In the genomic region with DNA sequence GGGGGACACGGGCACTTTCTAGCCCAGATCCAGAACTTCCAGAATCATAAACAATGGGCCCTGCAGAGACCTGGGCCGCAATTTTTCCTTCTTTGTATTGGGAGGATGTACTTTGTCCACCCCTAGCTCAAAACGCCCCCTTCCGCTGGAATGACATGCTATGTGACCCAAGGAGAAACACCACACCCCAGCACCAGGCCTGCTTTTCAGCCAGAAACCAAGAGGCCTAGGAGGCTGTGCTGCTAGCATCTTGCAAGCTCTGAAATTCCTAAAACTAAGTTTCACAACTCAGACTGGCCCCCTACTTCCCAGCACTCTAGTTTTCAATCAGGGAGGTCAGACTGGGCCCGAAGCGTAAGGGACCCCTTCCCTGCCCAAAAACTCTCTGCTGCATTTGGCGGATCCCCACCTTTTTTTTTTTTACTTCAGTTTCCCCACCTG, we compare ENCODE assay signal across 8 cellular contexts. TPM values are rescaled to one million over a fixed set of nuclear protein-coding genes. Genes with fewer than 3 reads are reported as not detected.
DNase-seq lines count a peak whose midpoint lies in the region; ATAC-seq, FAIRE-seq and TF ChIP-seq lines count a peak whose summit lies in the region.

No MANE protein-coding gene starts in this region.

- peak overlapping the region; percentile 94 for H3K4me2 ChIP-seq in SU-DHL-6 (ENCODE audit: low read depth, low read length, poor library complexity, severe bottlenecking)
- peak overlapping the region; percentile 69 to 74 for H3K4me2 ChIP-seq in H1 (ENCODE audit: insufficient read depth in 1 of 2, low read depth in 2 of 2, low read length in 2 of 2)

- peaks cover 9% of the 10 kb centered on the region; the same call in 1 of the 2 replicates for H3K36me3 ChIP-seq in HUES6 (ENCODE audit: control insufficient read depth, insufficient read depth, low read length)
- no peaks in the 10 kb centered on the region for H3K36me3 ChIP-seq in SU-DHL-6 (ENCODE audit: low read length)
- peaks cover 0 to 7% (median 0%) of the 10 kb centered on the region in 4 experiments; a peak in 2 of 8 replicates for H3K36me3 ChIP-seq in H1 (ENCODE audit: control insufficient read depth in 2 of 4, insufficient read depth in 4 of 4, low read length in 3 of 4)
- no peaks in the 10 kb centered on the region for H3K36me3 ChIP-seq in mucosa of descending colon (ENCODE audit: low read depth)
- no peaks in the 10 kb centered on the region for H3K36me3 ChIP-seq in urinary bladder (ENCODE audit: insufficient read depth)

- H3K4me3 ChIP-seq in HUES6 (ENCODE audit: low read depth, low read length) (peak overlapping the region; percentile 79), SU-DHL-6 (ENCODE audit: insufficient read depth, low read length, poor library complexity, severe bottlenecking) (peak overlapping the region; percentile 65), H1 (ENCODE audit: extremely low read depth in 1 of 4, insufficient read depth in 2 of 4, low read depth in 3 of 4, low read length in 4 of 4) (peak overlapping the region; percentile 70 to 82 (median 78)), mucosa of descending colon (peak overlapping the region; percentile 59), urinary bladder (ENCODE audit: low read depth, low read length) (peak overlapping the region; percentile 38)

- WGBS in H1 (ENCODE audit: extremely low coverage in 1 of 2, insufficient coverage in 1 of 2, insufficient read length in 1 of 2, insufficient replicate concordance in 2 of 2, low coverage in 1 of 2, low lambda C conversion rate in 2 of 2, missing lambda C conversion rate in 1 of 2), 2 experiments, result 19% methylated on average over 4 of the region's 7 CpGs; no CpG with 5 or more reads in 1 of the 2 experiments
- WGBS in urinary bladder, result 2% methylated on average over 7 of the region's 7 CpGs

- no peak for TF ChIP-seq POLR2A in H1 (IDR thresholded peaks at IDR 0.05; ENCODE audit: control extremely low read depth in 1 of 2, low read depth in 2 of 2, low read length in 2 of 2)

- H4K20me1 ChIP-seq in SU-DHL-6 (ENCODE audit: low read depth, low read length) (no peaks in the 10 kb centered on the region), H1 (replicated peaks in 1 of 2; ENCODE audit: control insufficient read depth in 1 of 2, insufficient read depth in 2 of 2, low read length in 2 of 2) (peaks cover 6 to 15% of the 10 kb centered on the region in 2 experiments)

- no peak overlapping the region for H3K56ac ChIP-seq in H1 (replicated peaks; ENCODE audit: insufficient read length, low read depth, low read length)

- H4K5ac ChIP-seq in H1 (ENCODE audit: insufficient read length, low read depth, low read length), result peak overlapping the region; percentile 82

- H3K23me2 ChIP-seq in H1 (ENCODE audit: low read depth, low read length), result no peaks in the 10 kb centered on the region

- peak; percentile 25 to 34; a peak in 2 of 4 replicates for TF ChIP-seq RAD21 in H1 (IDR thresholded peaks at IDR 0.05 in 1 of 2, conservative IDR thresholded peaks at IDR 0.05 in 1 of 2; ENCODE audit: low read depth in 2 of 2, low read length in 2 of 2)

- H3K9me3 ChIP-seq in HUES6 (ENCODE audit: control insufficient read depth, insufficient read depth, low read depth, low read length) (no peaks in the 10 kb centered on the region), SU-DHL-6 (ENCODE audit: insufficient read depth, low read length) (no peaks in the 10 kb centered on the region), H1 (ENCODE audit: insufficient read depth in 2 of 2, low read depth in 1 of 2, low read length in 1 of 2) (no peaks in the 10 kb centered on the region), mucosa of descending colon (no peaks in the 10 kb centered on the region)

- peaks cover 20% of the 10 kb centered on the region for H3K4me1 ChIP-seq in HUES6 (ENCODE audit: control insufficient read depth, insufficient read depth, low read length)
- peaks cover 6 to 9% (median 7%) of the 10 kb centered on the region in 4 experiments for H3K4me1 ChIP-seq in H1 (replicated peaks in 1 of 4; ENCODE audit: control insufficient read depth in 3 of 4, insufficient read depth in 4 of 4, low read length in 3 of 4)
- H3K4me1 ChIP-seq in mucosa of descending colon (ENCODE audit: low read depth), result peaks cover 53% of the 10 kb centered on the region
- H3K4me1 ChIP-seq in urinary bladder (ENCODE audit: insufficient read depth), result peaks cover 3% of the 10 kb centered on the region

- POLR2A ChIA-PET in H1 (lab: Charles Lee; ENCODE audit: partially characterized antibody), result interaction anchor here (0.6 to 13.8 kb wide), 28 partner anchors 10 to 223 kb away, joined by 3 to 200 read pairs (median 4); a partner anchor contains a TSS

- H3K18ac ChIP-seq in H1 (ENCODE audit: extremely low read depth, low read length), result peak overlapping the region; percentile 80; the same call in 1 of the 2 replicates

- H3K27me3 ChIP-seq in HUES6 (ENCODE audit: control insufficient read depth, insufficient read depth, low read length) (no peaks in the 10 kb centered on the region), SU-DHL-6 (ENCODE audit: low read length) (no peaks in the 10 kb centered on the region), H1 (replicated peaks in 1 of 4; ENCODE audit: control insufficient read depth in 3 of 4, extremely low read depth in 1 of 4, insufficient read depth in 3 of 4, low read length in 3 of 4) (no peaks in the 10 kb centered on the region)

- TF ChIP-seq EP300 in H1 (IDR thresholded peaks at IDR 0.05; ENCODE audit: borderline replicate concordance in 1 of 2, low read depth in 2 of 2, low read length in 2 of 2), result no peak

- H3K14ac ChIP-seq in H1 (ENCODE audit: insufficient read length), result no peak overlapping the region

- H3K79me1 ChIP-seq in H1 (ENCODE audit: low read depth, low read length), result peaks cover 15% of the 10 kb centered on the region

- H2BK12ac ChIP-seq in H1 (ENCODE audit: low read depth, low read length), result no peak overlapping the region

- peaks cover 11% of the 10 kb centered on the region for H3F3A ChIP-seq in SU-DHL-6 (ENCODE audit: insufficient read depth)

- H3K9ac ChIP-seq in HUES6 (ENCODE audit: low read length) (peak overlapping the region; percentile 85), SU-DHL-6 (ENCODE audit: low read length) (peak overlapping the region; percentile 90), H1 (replicated peaks in 1 of 4; ENCODE audit: extremely low read depth in 1 of 4, low read depth in 3 of 4, low read length in 3 of 4) (peak overlapping the region; percentile 86 to 91 (median 90))

- TF ChIP-seq CTCF in SU-DHL-6 (IDR thresholded peaks at IDR 0.05; ENCODE audit: insufficient read depth, low read length, poor library complexity, severe bottlenecking) (peak; percentile 45), H1 (IDR thresholded peaks at IDR 0.05; ENCODE audit: control extremely low read depth in 1 of 3, insufficient read depth in 1 of 3, low read depth in 1 of 3, low read length in 3 of 3) (peak; percentile 19 to 48 (median 38); a peak in 3 of 4 replicates), mucosa of descending colon (IDR thresholded peaks at IDR 0.05) (no peak)

- H4K91ac ChIP-seq in H1 (replicated peaks; ENCODE audit: insufficient read length, low read length), result peak overlapping the region; percentile 12

- DNase-seq in NCI-H1092 treated with DMSO at 0.1 percent for 48 hours (lab: John Stamatoyannopoulos, UW) (peak; percentile 31), NCI-H1092 (lab: John Stamatoyannopoulos, UW) (no peak), H1 (ENCODE audit: low read depth in 1 of 2, low spot score in 2 of 2) (no peak), mucosa of descending colon (peak; percentile 74 to 89 (median 79))

- H3K79me2 ChIP-seq in SU-DHL-6 (ENCODE audit: insufficient read depth, low read length) (peaks cover 45% of the 10 kb centered on the region), H1 (ENCODE audit: control insufficient read depth in 1 of 2, insufficient read depth in 2 of 2, low read length in 2 of 2) (peaks cover 20 to 45% of the 10 kb centered on the region in 2 experiments)

- intact Hi-C loops in mucosa of descending colon (cut with DNase I, micrococcal nuclease), result loop anchor here (5.0 kb wide), 2 partner anchors 40 to 45 kb away; a partner anchor contains a TSS

- no peak overlapping the region for H2BK20ac ChIP-seq in H1 (ENCODE audit: low read length)

- H2BK15ac ChIP-seq in H1 (ENCODE audit: low read length), result no peak overlapping the region

- peak overlapping the region; percentile 98 for H4K8ac ChIP-seq in H1 (ENCODE audit: extremely low read depth, insufficient read depth, low read length)

- H2AFZ ChIP-seq in SU-DHL-6 (ENCODE audit: low read depth, low read length, severe bottlenecking) (no peak overlapping the region), H1 (ENCODE audit: low read length) (no peak overlapping the region)

- ATAC-seq in mucosa of descending colon (peak; percentile 31), GM19328 (IDR thresholded peaks at IDR 0.05; ENCODE audit: unreplicated experiment) (no peak)

- H3K23ac ChIP-seq in H1 (ENCODE audit: insufficient read length), result no peak overlapping the region

- H3K4ac ChIP-seq in H1 (replicated peaks; ENCODE audit: insufficient read length, low read depth, low read length), result peak overlapping the region; percentile 25

- H2AK5ac ChIP-seq in H1 (ENCODE audit: low read depth, low read length), result no peak overlapping the region

- H3K9me2 ChIP-seq in SU-DHL-6 (replicated peaks; ENCODE audit: insufficient read depth, low read length), result no peaks in the 10 kb centered on the region

- FAIRE-seq in H1 (lab: Jason Lieb, UNC), result peak; percentile 36

- H3K27ac ChIP-seq in HUES6 (ENCODE audit: low read depth, low read length) (peak overlapping the region; percentile 82; the same call in 1 of the 2 replicates), SU-DHL-6 (ENCODE audit: low read depth, low read length) (peak overlapping the region; percentile 71), H1 (ENCODE audit: low read depth, low read length) (peak overlapping the region; percentile 92), urinary bladder (ENCODE audit: low read depth) (peak overlapping the region; percentile 59)

- CTCF ChIA-PET in H1 (lab: Charles Lee; ENCODE audit: partially characterized antibody), result interaction anchor here (0.7 to 13.7 kb wide), 20 partner anchors 10 to 326 kb away, joined by 3 to 242 read pairs (median 3); a partner anchor contains a TSS

- no peak overlapping the region for H2BK120ac ChIP-seq in H1 (replicated peaks; ENCODE audit: low read depth, low read length)

- H2BK5ac ChIP-seq in H1 (ENCODE audit: low read depth, low read length), result no peak overlapping the region

RNA-seq across cellular contexts. Expression of a gene that starts 0.5 kb away (rescaled TPM):
- 319 and 344 TPM in 2 replicates for total RNA-seq in H1 (2021; fragmentation: NEBNext Ultra II Directional; extraction: Animal tissue kit (Norgen Biotek cat#: 25700))
- polyA plus RNA-seq in H1 (2011; rRNA removed), result 302 and 380 TPM in 2 replicates
- polyA plus RNA-seq in H1 (2011; cell fraction: cytosol; rRNA removed), result 472 TPM
- 307 TPM for polyA plus RNA-seq in H1 (2011; cell fraction: nucleus; rRNA removed)
- polyA plus RNA-seq in H1 (2012, experiment 1 of 2), result 245 to 329 TPM (median 314 TPM) in 4 replicates
- polyA plus RNA-seq in H1 (2012, experiment 2 of 2), result 316 TPM
- polyA plus RNA-seq in H1 (2013, experiment 1 of 2), result 312 TPM
- polyA plus RNA-seq in H1 (2013, experiment 2 of 2), result 316 TPM
- 47.1 and 48.2 TPM in 2 replicates for polyA minus RNA-seq in H1 (2011; rRNA and poly(A)+ RNA removed)
- polyA minus RNA-seq in H1 (2011; cell fraction: cytosol; rRNA and poly(A)+ RNA removed), result 90.1 TPM
- 101 TPM for polyA minus RNA-seq in H1 (2011; cell fraction: nucleus; rRNA and poly(A)+ RNA removed)
- total RNA-seq in mucosa of descending colon, result 100 to 1,000 TPM in 2 of 3 donors, 10 to 100 TPM in 1; 86.3 to 158 (median 124) TPM
- total RNA-seq in urinary bladder, result 56.5 TPM
- polyA plus RNA-seq in urinary bladder, result 97.5 TPM

RNA-seq across cellular contexts. Expression of a gene that starts 18.1 kb away (rescaled TPM):
- total RNA-seq in H1 (2021; fragmentation: NEBNext Ultra II Directional; extraction: Animal tissue kit (Norgen Biotek cat#: 25700)), result 33.2 and 33.4 TPM in 2 replicates
- polyA plus RNA-seq in H1 (2011; rRNA removed), result 16.6 and 17.0 TPM in 2 replicates
- 19.4 TPM for polyA plus RNA-seq in H1 (2011; cell fraction: cytosol; rRNA removed)
- 29.1 TPM for polyA plus RNA-seq in H1 (2011; cell fraction: nucleus; rRNA removed)
- 21.0 to 25.1 TPM (median 23.6 TPM) in 4 replicates for polyA plus RNA-seq in H1 (2012, experiment 1 of 2)
- polyA plus RNA-seq in H1 (2012, experiment 2 of 2), result 19.1 TPM
- polyA plus RNA-seq in H1 (2013, experiment 1 of 2), result 41.9 TPM
- 41.8 TPM for polyA plus RNA-seq in H1 (2013, experiment 2 of 2)
- polyA minus RNA-seq in H1 (2011; rRNA and poly(A)+ RNA removed), result 58.5 and 73.6 TPM in 2 replicates
- 23.0 TPM for polyA minus RNA-seq in H1 (2011; cell fraction: cytosol; rRNA and poly(A)+ RNA removed)
- polyA minus RNA-seq in H1 (2011; cell fraction: nucleus; rRNA and poly(A)+ RNA removed), result 27.0 TPM
- total RNA-seq in mucosa of descending colon, result 10 to 100 TPM; 77.1 to 97.4 (median 91.5) TPM
- 13.9 TPM for total RNA-seq in urinary bladder
- 19.0 TPM for polyA plus RNA-seq in urinary bladder

RNA-seq across cellular contexts. Expression of a gene that starts 40.9 kb away (rescaled TPM):
- total RNA-seq in H1 (2021; fragmentation: NEBNext Ultra II Directional; extraction: Animal tissue kit (Norgen Biotek cat#: 25700)), result 77.5 and 95.8 TPM in 2 replicates
- 54.0 and 64.4 TPM in 2 replicates for polyA plus RNA-seq in H1 (2011; rRNA removed)
- 88.8 TPM for polyA plus RNA-seq in H1 (2011; cell fraction: cytosol; rRNA removed)
- polyA plus RNA-seq in H1 (2011; cell fraction: nucleus; rRNA removed), result 97.7 TPM
- polyA plus RNA-seq in H1 (2012, experiment 1 of 2), result 15.6 to 62.2 TPM (median 61.4 TPM) in 4 replicates
- polyA plus RNA-seq in H1 (2012, experiment 2 of 2), result 20.8 TPM
- 45.5 TPM for polyA plus RNA-seq in H1 (2013, experiment 1 of 2)
- polyA plus RNA-seq in H1 (2013, experiment 2 of 2), result 50.7 TPM
- polyA minus RNA-seq in H1 (2011; rRNA and poly(A)+ RNA removed), result 21.2 and 23.0 TPM in 2 replicates
- polyA minus RNA-seq in H1 (2011; cell fraction: cytosol; rRNA and poly(A)+ RNA removed), result 115 TPM
- 188 TPM for polyA minus RNA-seq in H1 (2011; cell fraction: nucleus; rRNA and poly(A)+ RNA removed)
- total RNA-seq in mucosa of descending colon, result 100 to 1,000 TPM; 267 to 328 (median 295) TPM
- total RNA-seq in urinary bladder, result 59.5 TPM
- 473 TPM for polyA plus RNA-seq in urinary bladder

RNA-seq across cellular contexts. Expression of a gene that starts 48.1 kb away (rescaled TPM):
- total RNA-seq in H1 (2021; fragmentation: NEBNext Ultra II Directional; extraction: Animal tissue kit (Norgen Biotek cat#: 25700)), result 0.31 and 1.0 TPM in 2 replicates
- polyA plus RNA-seq in H1 (2011; rRNA removed), result 0.36 and 0.82 TPM in 2 replicates
- 0.45 TPM for polyA plus RNA-seq in H1 (2011; cell fraction: cytosol; rRNA removed)
- 4.0 TPM for polyA plus RNA-seq in H1 (2011; cell fraction: nucleus; rRNA removed)
- 0.22 to 0.46 TPM (median 0.31 TPM) in 4 replicates for polyA plus RNA-seq in H1 (2012, experiment 1 of 2)
- polyA plus RNA-seq in H1 (2012, experiment 2 of 2), result 0.18 TPM
- polyA plus RNA-seq in H1 (2013, experiment 1 of 2), result 0.12 TPM
- 0.15 TPM for polyA plus RNA-seq in H1 (2013, experiment 2 of 2)
- polyA minus RNA-seq in H1 (2011; rRNA and poly(A)+ RNA removed), result 0.98 and 1.9 TPM in 2 replicates
- 0.51 TPM for polyA minus RNA-seq in H1 (2011; cell fraction: cytosol; rRNA and poly(A)+ RNA removed)
- polyA minus RNA-seq in H1 (2011; cell fraction: nucleus; rRNA and poly(A)+ RNA removed), result 3.5 TPM
- total RNA-seq in mucosa of descending colon, result 10 to 100 TPM in 1 of 3 donors, 1 to 10 TPM in 2; 4.4 to 10.6 (median 8.0) TPM
- total RNA-seq in urinary bladder, result 1.3 TPM
- 1.8 TPM for polyA plus RNA-seq in urinary bladder

Comparison
In these comparisons a context has a peak if more than half of its experiments do, and no peak if none do; other contexts are left out.
1. DNase-seq: peak in NCI-H1092 treated with DMSO at 0.1 percent for 48 hours (single experiment) and mucosa of descending colon (3 of 3); none in NCI-H1092 (single experiment) and H1 (0 of 2).
2. Peak in every context shown above with its lines, with median percentiles within 50 percentile points of each other: H3K27ac ChIP-seq, H3K4me3 ChIP-seq and H3K9ac ChIP-seq.